16 cellular contexts compared by ENCODE assay signal in the genomic region with DNA sequence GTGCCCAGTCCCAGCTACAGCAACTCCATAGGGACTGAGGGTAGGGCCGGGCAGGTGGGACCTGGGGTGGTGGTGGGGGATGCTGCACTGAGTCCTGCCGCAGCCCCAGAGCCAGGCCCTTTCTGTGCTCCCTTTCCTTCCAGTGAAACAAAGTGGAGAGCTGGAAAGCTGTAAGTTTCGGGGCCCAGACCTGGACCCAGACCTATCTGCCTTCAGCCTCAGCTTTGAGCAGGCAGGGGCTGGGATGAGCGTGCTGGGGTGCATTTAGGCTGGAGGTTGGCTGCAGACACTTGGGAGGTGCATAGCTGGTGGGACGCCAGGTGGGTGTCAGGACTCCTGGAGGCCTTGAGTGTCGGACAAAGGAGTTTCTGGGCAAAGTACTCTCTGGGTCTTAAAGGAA.
DNase-seq lines count a peak whose midpoint lies in the region; ATAC-seq and TF ChIP-seq lines count a peak whose summit lies in the region.
"Had no signal": no experiment of that assay in that cellular context is flagged by ENCODE, and none has a peak within 500 bp of the region (broad histone marks: within the 10 kb centered on the region; RNA-seq: fewer than 3 reads in every experiment).

No MANE protein-coding gene starts in this region.

- CTCF ChIA-PET in IMR-90 (lab: Yijun Ruan, JAX), result no interaction called here

- H4K8ac ChIP-seq in IMR-90 (ENCODE audit: low read depth in 2 of 2, low read length in 2 of 2), result no peak overlapping the region

- no peaks in the 10 kb centered on the region for H3K79me1 ChIP-seq in IMR-90 (ENCODE audit: low read depth in 1 of 2, low read length in 2 of 2)

- POLR2A ChIA-PET in IMR-90 (lab: Charles Lee; ENCODE audit: unreplicated experiment), result no interaction called here

- H3K23ac ChIP-seq in IMR-90 (ENCODE audit: low read depth, low read length), result no peak overlapping the region

- peaks cover 45% of the 10 kb centered on the region for H3K9me3 ChIP-seq in IMR-90 (ENCODE audit: control insufficient read depth, insufficient read depth, low read length)

- no peak overlapping the region for H3K27ac ChIP-seq in IMR-90 (ENCODE audit: insufficient read depth, low read length)

- no peaks in the 10 kb centered on the region for H4K20me1 ChIP-seq in IMR-90 (ENCODE audit: insufficient read depth, low read length)

- no peak overlapping the region for H2AK5ac ChIP-seq in IMR-90 (ENCODE audit: low read depth, low read length)

- no peak overlapping the region for H3K18ac ChIP-seq in IMR-90 (ENCODE audit: low read depth, low read length)

- peak overlapping the region; percentile 21 for H2AFZ ChIP-seq in IMR-90 (replicated peaks; ENCODE audit: low read length, poor library complexity)
- H2AFZ ChIP-seq: GM23338 had no signal

- H3K4ac ChIP-seq in IMR-90 (ENCODE audit: low read depth, low read length), result no peak overlapping the region

- no peak for DNase-seq in IMR-90
- DNase-seq in neural crest cell (ENCODE audit: low read depth, low spot score), result no peak
- DNase-seq in stimulated activated effector memory CD8-positive, alpha-beta T cell treated with anti-CD3 and anti-CD28 coated beads, Interleukin-12 subunit alpha, Interleukin-12 subunit beta, amount 100 ng/mL, for 72 hours (ENCODE audit: low spot score in 2 of 2), result no peak
- DNase-seq in D341Med (ENCODE audit: low spot score), result no peak
- DNase-seq in NCI-H1092 treated with DMSO at 0.1 percent for 48 hours (lab: John Stamatoyannopoulos, UW), result no peak
- DNase-seq: C1 segment of cervical spinal cord; Calu3; CD4-positive, alpha-beta memory T cell; COR-L47; DMS153; GDM1; H9 had no signal

- dilution Hi-C loops in IMR-90 (cut with HindIII; ENCODE audit: low sequenced_read_pairs, unreplicated experiment), result no loop called here

- TF ChIP-seq POLR2A in IMR-90 (IDR thresholded peaks at IDR 0.05; ENCODE audit: low read depth, low read length), result no peak

- in situ Hi-C loops in IMR-90 (cut with MboI; ENCODE audit: low sequenced_read_pairs), result no loop called here

- no peak overlapping the region for H2BK20ac ChIP-seq in IMR-90 (ENCODE audit: low read depth, low read length)

- H4K5ac ChIP-seq in IMR-90 (ENCODE audit: low read depth, low read length), result no peak overlapping the region

- H3K4me1 ChIP-seq in IMR-90 (ENCODE audit: control insufficient read depth, insufficient read depth, low read length), result no peaks in the 10 kb centered on the region

- no peak for TF ChIP-seq RAD21 in IMR-90 (IDR thresholded peaks at IDR 0.05; ENCODE audit: low read length)

- no CpG with 5 or more reads among the region's 6 CpGs for WGBS in IMR-90 (ENCODE audit: extremely low coverage in 2 of 2, insufficient read length in 1 of 2), 2 experiments

- no peak overlapping the region for H3K4me2 ChIP-seq in IMR-90 (ENCODE audit: low read depth, low read length)
- H3K4me2 ChIP-seq: GM23338 had no signal

- TF ChIP-seq CTCF in IMR-90 (conservative IDR thresholded peaks at IDR 0.05; ENCODE audit: low read depth, low read length) (no peak), neural crest cell (conservative IDR thresholded peaks at IDR 0.05) (no peak)

- H3K4me1 Mint-ChIP-seq in activated T-helper 17 cell treated with anti-CD3 and anti-CD28 coated beads, Interleukin-2, amount 50 U/mL, for 72 hours, result peaks cover 5% of the 10 kb centered on the region
- no peaks in the 10 kb centered on the region for H3K4me1 Mint-ChIP-seq in neural crest cell
- no peaks in the 10 kb centered on the region for H3K4me1 Mint-ChIP-seq in stimulated activated effector memory CD8-positive, alpha-beta T cell treated with anti-CD3 and anti-CD28 coated beads, Interleukin-12 subunit alpha, Interleukin-12 subunit beta, amount 100 ng/mL, for 72 hours
- H3K4me1 Mint-ChIP-seq: CD4-positive, alpha-beta memory T cell; GM23338 had no signal

- no peak overlapping the region for H4K91ac ChIP-seq in IMR-90 (ENCODE audit: insufficient read depth, low read depth, low read length)

- no peak for ATAC-seq in IMR-90 (ENCODE audit: low read depth)
- no peak for ATAC-seq in activated T-helper 17 cell treated with anti-CD3 and anti-CD28 coated beads, Interleukin-2, amount 50 U/mL, for 72 hours (replicated peaks)
- no peak for ATAC-seq in stimulated activated effector memory CD8-positive, alpha-beta T cell treated with anti-CD3 and anti-CD28 coated beads, Interleukin-12 subunit alpha, Interleukin-12 subunit beta, amount 100 ng/mL, for 72 hours
- no peak for ATAC-seq in GM19324 (IDR thresholded peaks at IDR 0.05; ENCODE audit: low FRiP score, unreplicated experiment)
- ATAC-seq: GM12878, GM23338 had no signal

- no peak overlapping the region for H2BK120ac ChIP-seq in IMR-90 (ENCODE audit: low read depth, low read length)

- H2BK5ac ChIP-seq in IMR-90 (ENCODE audit: low read depth, low read length, poor library complexity, severe bottlenecking), result no peak overlapping the region

- no TSS peak for BruUV-seq in IMR-90 (replicated peaks; lab: Mats Ljungman, UMichigan)

- H2AK9ac ChIP-seq in IMR-90 (replicated peaks; ENCODE audit: low read depth, low read length, poor library complexity), result no peak overlapping the region

- peak overlapping the region; percentile 82 for H3K27ac Mint-ChIP-seq in activated T-helper 17 cell treated with anti-CD3 and anti-CD28 coated beads, Interleukin-2, amount 50 U/mL, for 72 hours
- peak overlapping the region; percentile 57 for H3K27ac Mint-ChIP-seq in neural crest cell (ENCODE audit: unreplicated experiment)
- H3K27ac Mint-ChIP-seq in stimulated activated effector memory CD8-positive, alpha-beta T cell treated with anti-CD3 and anti-CD28 coated beads, Interleukin-12 subunit alpha, Interleukin-12 subunit beta, amount 100 ng/mL, for 72 hours, result peak overlapping the region; percentile 87
- H3K27ac Mint-ChIP-seq: GM23338, H9 had no signal

- no peak overlapping the region for H2BK15ac ChIP-seq in IMR-90 (ENCODE audit: low read depth, low read length)

- no peaks in the 10 kb centered on the region for H3K27me3 ChIP-seq in IMR-90 (ENCODE audit: control insufficient read depth, insufficient read depth, low read length)

- no peak overlapping the region for H3K4me3 Mint-ChIP-seq in activated T-helper 17 cell treated with anti-CD3 and anti-CD28 coated beads, Interleukin-2, amount 50 U/mL, for 72 hours
- no peak overlapping the region for H3K4me3 Mint-ChIP-seq in neural crest cell
- H3K4me3 Mint-ChIP-seq in stimulated activated effector memory CD8-positive, alpha-beta T cell treated with anti-CD3 and anti-CD28 coated beads, Interleukin-12 subunit alpha, Interleukin-12 subunit beta, amount 100 ng/mL, for 72 hours, result no peak overlapping the region
- H3K4me3 Mint-ChIP-seq: CD4-positive, alpha-beta memory T cell; GM23338; H9 had no signal

- no peaks in the 10 kb centered on the region for H3K9me1 ChIP-seq in IMR-90 (ENCODE audit: insufficient read depth, low read length)

- H3K14ac ChIP-seq in IMR-90 (replicated peaks; ENCODE audit: low read depth, low read length), result no peak overlapping the region

- no peaks in the 10 kb centered on the region for H3K36me3 ChIP-seq in IMR-90 (ENCODE audit: control insufficient read depth, insufficient read depth, low read length)

- peaks cover 8% of the 10 kb centered on the region for H3K36me3 Mint-ChIP-seq in activated T-helper 17 cell treated with anti-CD3 and anti-CD28 coated beads, Interleukin-2, amount 50 U/mL, for 72 hours (ENCODE audit: low read depth)
- no peaks in the 10 kb centered on the region for H3K36me3 Mint-ChIP-seq in neural crest cell (ENCODE audit: low read depth)
- peaks cover 12% of the 10 kb centered on the region for H3K36me3 Mint-ChIP-seq in stimulated activated effector memory CD8-positive, alpha-beta T cell treated with anti-CD3 and anti-CD28 coated beads, Interleukin-12 subunit alpha, Interleukin-12 subunit beta, amount 100 ng/mL, for 72 hours
- H3K36me3 Mint-ChIP-seq: CD4-positive, alpha-beta memory T cell had no signal

- peaks cover 4% of the 10 kb centered on the region for H3K9me3 Mint-ChIP-seq in activated T-helper 17 cell treated with anti-CD3 and anti-CD28 coated beads, Interleukin-2, amount 50 U/mL, for 72 hours
- H3K9me3 Mint-ChIP-seq in neural crest cell, result peaks cover 7% of the 10 kb centered on the region
- H3K9me3 Mint-ChIP-seq in stimulated activated effector memory CD8-positive, alpha-beta T cell treated with anti-CD3 and anti-CD28 coated beads, Interleukin-12 subunit alpha, Interleukin-12 subunit beta, amount 100 ng/mL, for 72 hours, result peaks cover 3% of the 10 kb centered on the region

- H3K9ac ChIP-seq in IMR-90 (ENCODE audit: low read depth, low read length), result no peak overlapping the region

- no peak overlapping the region for H3K56ac ChIP-seq in IMR-90 (ENCODE audit: extremely low read depth, insufficient read depth, low read length)

- no peak overlapping the region for H3K4me3 ChIP-seq in IMR-90 (ENCODE audit: insufficient read depth, low read depth, low read length)
- H3K4me3 ChIP-seq: GM12878, GM23338 had no signal

- H3K27me3 Mint-ChIP-seq in activated T-helper 17 cell treated with anti-CD3 and anti-CD28 coated beads, Interleukin-2, amount 50 U/mL, for 72 hours, result peaks cover 29% of the 10 kb centered on the region
- peaks cover 4% of the 10 kb centered on the region for H3K27me3 Mint-ChIP-seq in neural crest cell (ENCODE audit: low read depth)

- intact Hi-C loops in IMR-90 (cut with micrococcal nuclease), result no loop called here

TF ChIP-seq in IMR-90, 13 proteins besides CTCF, POLR2A, EP300 and RAD21:
- TF ChIP-seq FOS (IDR thresholded peaks at IDR 0.05; ENCODE audit: low read depth, low read length) (no peak), RFX5 (IDR thresholded peaks at IDR 0.05; ENCODE audit: low read depth, low read length) (no peak), CEBPB (IDR thresholded peaks at IDR 0.05; ENCODE audit: low read depth, low read length) (no peak), CHD1 (IDR thresholded peaks at IDR 0.05; ENCODE audit: low read depth, low read length) (no peak), MAZ (IDR thresholded peaks at IDR 0.05; ENCODE audit: borderline replicate concordance, low read depth, low read length) (no peak)
TF ChIP-seq in IMR-90: peak in this region for 0.
